ENCODE assay signal across 8 cellular contexts in genomic region chr1:42966688-42967609, GRCh38.
A peak's percentile ranks its signal among the peaks of the same experiment; 100 is the strongest.
DNase-seq lines count a peak whose midpoint lies in the region; ATAC-seq and TF ChIP-seq lines count a peak whose summit lies in the region.

No MANE protein-coding gene starts in this region.

- ATAC-seq in HG03097 (IDR thresholded peaks at IDR 0.05; ENCODE audit: low FRiP score, unreplicated experiment) (no peak), HG02623 (IDR thresholded peaks at IDR 0.05; ENCODE audit: unreplicated experiment) (no peak), GM18520 (IDR thresholded peaks at IDR 0.05; ENCODE audit: unreplicated experiment) (no peak)

- no peaks in the 10 kb centered on the region for H3K27me3 ChIP-seq in adipocyte (replicated peaks; ENCODE audit: control insufficient read depth, insufficient read depth, low read length)

- no peak overlapping the region for H3K9ac ChIP-seq in adipocyte (ENCODE audit: low read length)

- no peak for TF ChIP-seq CTCF in GM20000 (IDR thresholded peaks at IDR 0.05; ENCODE audit: extremely low read depth, missing control alignments)

- H3K36me3 ChIP-seq in adipocyte (ENCODE audit: control insufficient read depth, insufficient read depth, low read length, severe bottlenecking) = no peaks in the 10 kb centered on the region

- peaks cover 8% of the 10 kb centered on the region for H3K4me1 ChIP-seq in adipocyte (ENCODE audit: control insufficient read depth, insufficient read depth, low read length)

- H3K4me3 ChIP-seq in adipocyte (ENCODE audit: low read length) = no peak overlapping the region

- H3K9me3 ChIP-seq in adipocyte (ENCODE audit: control insufficient read depth, low read length) = no peaks in the 10 kb centered on the region

- DNase-seq in ELR (ENCODE audit: low read depth) (peak; percentile 97), NCI-H1436 treated with DMSO at 0.1 percent for 48 hours (lab: John Stamatoyannopoulos, UW) (peak; percentile 66), adipocyte (ENCODE audit: low read depth) (peak; percentile 76), islet precursor cell (peak; percentile 93), GM20000 (ENCODE audit: low spot score) (no peak)
